ENCODE assay signal across 8 cellular contexts in the genomic region with DNA sequence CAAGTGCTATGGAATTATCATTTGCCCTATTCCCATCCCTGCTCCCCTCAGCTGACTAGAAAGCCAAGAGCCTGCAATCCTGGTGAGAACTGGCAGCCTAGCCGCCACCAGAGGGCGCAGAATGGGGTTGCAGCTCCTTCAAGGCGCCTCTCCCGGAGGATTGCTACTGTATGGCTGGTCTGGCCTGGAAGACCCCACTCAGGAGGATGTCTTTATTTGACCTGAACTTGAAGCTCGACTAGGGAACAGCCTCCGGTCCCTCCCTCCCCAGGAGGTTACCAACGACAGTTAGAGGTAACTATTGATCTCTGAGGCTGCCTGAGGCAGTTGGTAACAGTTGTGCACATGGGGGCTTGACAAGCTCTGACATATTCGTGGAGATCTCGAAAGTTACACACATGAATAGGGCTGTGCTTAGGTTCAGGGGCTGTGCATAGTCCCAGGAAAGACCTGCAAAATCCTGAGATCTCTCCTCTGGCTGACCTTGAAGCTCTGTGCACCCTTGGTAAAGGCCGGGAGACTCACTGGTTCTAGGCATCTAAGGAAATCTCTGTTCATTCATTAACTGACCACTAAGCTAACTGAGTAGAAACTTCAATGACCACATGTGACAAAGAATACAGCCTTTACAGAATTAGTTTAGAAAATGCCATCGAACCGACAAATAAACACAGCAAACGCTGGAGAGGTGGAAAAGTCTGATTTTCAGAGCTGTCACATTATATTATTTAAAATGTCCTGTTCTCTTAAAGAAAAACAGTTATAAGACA.
A peak's percentile ranks its signal among the peaks of the same experiment; 100 is the strongest.
DNase-seq lines count a peak whose midpoint lies in the region; ATAC-seq, FAIRE-seq and TF ChIP-seq lines count a peak whose summit lies in the region.

No MANE protein-coding gene starts in this region.

- no peak overlapping the region for H3K4me2 ChIP-seq in endothelial cell of umbilical vein (ENCODE audit: insufficient read depth, low read length)

- H3K79me2 ChIP-seq in endothelial cell of umbilical vein (ENCODE audit: control insufficient read depth, insufficient read depth, low read length), result no peaks in the 10 kb centered on the region

- POLR2A ChIA-PET in BJ (lab: Charles Lee) (no interaction called here), endothelial cell of umbilical vein (lab: Charles Lee) (interaction anchor here (0.9 kb wide), 1 partner anchor 316 kb away, joined by 3 read pairs; no protein-coding TSS in a partner anchor)

- H3K27me3 ChIP-seq in BJ (ENCODE audit: control insufficient read depth, insufficient read depth, low read length), result no peaks in the 10 kb centered on the region
- no peaks in the 10 kb centered on the region for H3K27me3 ChIP-seq in endothelial cell of umbilical vein (ENCODE audit: control insufficient read depth in 2 of 2, insufficient read depth in 2 of 2, low read length in 2 of 2)

- H3K4me1 ChIP-seq in endothelial cell of umbilical vein (ENCODE audit: control insufficient read depth, extremely low read depth, insufficient read depth, low read length), result peaks cover 8% of the 10 kb centered on the region

- H3K9me1 ChIP-seq in endothelial cell of umbilical vein (replicated peaks; ENCODE audit: control insufficient read depth, extremely low read depth, insufficient read depth, low read length), result no peaks in the 10 kb centered on the region

- ATAC-seq in GM18873 (IDR thresholded peaks at IDR 0.05; ENCODE audit: low FRiP score, unreplicated experiment) (peak; percentile 93), HG03097 (IDR thresholded peaks at IDR 0.05; ENCODE audit: low FRiP score, unreplicated experiment) (peak; percentile 73)

- H3K36me3 ChIP-seq in BJ (ENCODE audit: control insufficient read depth, insufficient read depth, low read length) (no peaks in the 10 kb centered on the region), endothelial cell of umbilical vein (ENCODE audit: control insufficient read depth in 2 of 2, extremely low read depth in 1 of 2, insufficient read depth in 2 of 2, low read length in 2 of 2) (no peaks in the 10 kb centered on the region)

- FAIRE-seq in endothelial cell of umbilical vein (lab: Jason Lieb, UNC), result peak; percentile 69

- no peaks in the 10 kb centered on the region for H4K20me1 ChIP-seq in endothelial cell of umbilical vein (replicated peaks; ENCODE audit: control insufficient read depth, extremely low read depth, insufficient read depth, low read length)

- H3K4me3 ChIP-seq in BJ (ENCODE audit: low read depth, low read length) (no peak overlapping the region), endothelial cell of umbilical vein (replicated peaks in 1 of 3; ENCODE audit: insufficient read depth in 1 of 3, low read depth in 1 of 3, low read length in 3 of 3) (no peak overlapping the region)

- intact Hi-C loops in endothelial cell of umbilical vein (cut with micrococcal nuclease), result loop anchor here (1.0 kb wide), 5 partner anchors 65 to 316 kb away; no protein-coding TSS in a partner anchor

- no peaks in the 10 kb centered on the region for H3K9me3 ChIP-seq in endothelial cell of umbilical vein (replicated peaks; ENCODE audit: control insufficient read depth, insufficient read depth, low read length)

- dilution Hi-C loops in endothelial cell of umbilical vein (cut with MboI; ENCODE audit: extremely low pct_ligation_motif_present, low sequenced_read_pairs), result no loop called here

- no peak for DNase-seq in BJ (ENCODE audit: low read depth)
- peak; percentile 3 for DNase-seq in NCI-H345 treated with DMSO at 0.1 percent for 48 hours (lab: John Stamatoyannopoulos, UW; ENCODE audit: unreplicated experiment)
- peak; percentile 9 to 37 for DNase-seq in activated CD8-positive, alpha-beta memory T cell treated with anti-CD3 and anti-CD28 coated beads for 1 hour (ENCODE audit: extremely low read depth in 1 of 2, low read depth in 1 of 2)
- DNase-seq in endothelial cell of umbilical vein (ENCODE audit: low read depth, low spot score), result peak; percentile 72
- DNase-seq in mucosa of gallbladder (ENCODE audit: low spot score), result peak; percentile 72
- DNase-seq in stimulated activated CD8-positive, alpha-beta memory T cell treated with anti-CD3 and anti-CD28 coated beads, Interleukin-7, amount 100 ng/mL, for 24 hours (ENCODE audit: low read depth), result peak; percentile 35

- peak overlapping the region; percentile 0 for H2AFZ ChIP-seq in endothelial cell of umbilical vein (ENCODE audit: low read depth, low read length)

- no peak overlapping the region for H3K9ac ChIP-seq in endothelial cell of umbilical vein (replicated peaks; ENCODE audit: extremely low read depth, insufficient read depth, low read length)

- BruUV-seq in endothelial cell of umbilical vein (replicated peaks; lab: Mats Ljungman, UMichigan), result no TSS peak

- no peak overlapping the region for H3K27ac ChIP-seq in endothelial cell of umbilical vein (ENCODE audit: insufficient read depth, low read depth, low read length)

- CTCF ChIA-PET in BJ (lab: Yijun Ruan, JAX) (interaction anchor here (0.5 to 10.8 kb wide), 21 partner anchors 9 to 1202 kb away, joined by 3 to 130 read pairs (median 4); partner anchors contain the start of gene CPED1), endothelial cell of umbilical vein (lab: Charles Lee) (interaction anchor here (0.6 to 3.1 kb wide), 57 partner anchors 9 to 1221 kb away, joined by 3 to 82 read pairs (median 4); partner anchors contain the start of genes CPED1, FAM3C, ING3 and TSPAN12)

- TF ChIP-seq CTCF in BJ (IDR thresholded peaks at IDR 0.05; ENCODE audit: insufficient read depth, low read depth, low read length) (peak; percentile 96), endothelial cell of umbilical vein (IDR thresholded peaks at IDR 0.05; ENCODE audit: extremely low read depth in 1 of 2, insufficient read depth in 1 of 2, low read depth in 1 of 2, low read length in 2 of 2) (peak; percentile 95)

- TF ChIP-seq POLR2A in endothelial cell of umbilical vein (IDR thresholded peaks at IDR 0.05; ENCODE audit: low read depth, low read length), result no peak

TF ChIP-seq in endothelial cell of umbilical vein, 7 proteins besides CTCF, POLR2A, EP300 and RAD21:
- TF ChIP-seq MYC (IDR thresholded peaks at IDR 0.05; ENCODE audit: low read depth, low read length) (no peak), EZH2 (IDR thresholded peaks at IDR 0.05; ENCODE audit: borderline replicate concordance, low read depth, low read length, severe bottlenecking) (no peak), JUN (IDR thresholded peaks at IDR 0.05; ENCODE audit: borderline replicate concordance, insufficient read depth, insufficient read length, low read depth) (no peak), FOS (IDR thresholded peaks at IDR 0.05; ENCODE audit: borderline replicate concordance, insufficient read depth, low read length) (no peak), POLR2AphosphoS5 (IDR thresholded peaks at IDR 0.05; ENCODE audit: insufficient read depth, low read depth, low read length) (no peak), GATA2 (IDR thresholded peaks at IDR 0.05; ENCODE audit: insufficient read depth, insufficient read length, low read depth, low read length) (no peak)
- TF ChIP-seq, protein P1, sequence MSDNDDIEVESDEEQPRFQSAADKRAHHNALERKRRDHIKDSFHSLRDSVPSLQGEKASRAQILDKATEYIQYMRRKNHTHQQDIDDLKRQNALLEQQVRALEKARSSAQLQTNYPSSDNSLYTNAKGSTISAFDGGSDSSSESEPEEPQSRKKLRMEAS (IDR thresholded peaks at IDR 0.05; ENCODE audit: insufficient read depth, insufficient read length), result no peak
